11 cellular contexts compared by ENCODE assay signal in the genomic region with DNA sequence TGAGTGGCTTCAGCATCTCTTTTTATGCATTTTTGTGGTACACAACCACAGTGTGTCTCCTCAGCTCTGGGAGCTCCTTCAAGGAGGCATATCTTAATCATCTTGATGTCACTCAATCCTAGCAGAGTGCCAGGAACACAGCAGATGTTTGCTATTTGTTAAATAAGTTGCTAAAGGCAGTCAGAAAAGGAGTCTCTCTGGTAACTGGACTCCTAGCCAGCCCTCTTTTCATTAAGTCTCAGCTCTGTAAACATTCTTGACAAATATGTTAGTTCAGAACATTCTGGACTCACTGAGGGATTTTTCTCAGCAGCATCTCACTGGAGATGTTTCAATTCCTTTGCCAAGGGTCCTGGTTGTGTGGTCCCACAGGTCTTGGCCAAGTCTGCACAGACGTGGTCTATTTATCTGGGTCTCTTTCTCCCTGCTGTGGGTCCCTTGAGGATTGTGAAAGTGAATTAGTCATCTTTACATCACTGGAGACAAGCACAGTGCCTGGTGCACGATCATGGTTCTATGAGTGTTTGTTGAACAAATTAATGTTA. TPM values are rescaled to one million over a fixed set of nuclear protein-coding genes. Genes with fewer than 3 reads are reported as not detected.
DNase-seq lines count a peak whose midpoint lies in the region; ATAC-seq and TF ChIP-seq lines count a peak whose summit lies in the region.
"Had no signal": no experiment of that assay in that cellular context is flagged by ENCODE, and none has a peak within 500 bp of the region (broad histone marks: within the 10 kb centered on the region; RNA-seq: fewer than 3 reads in every experiment).

No MANE protein-coding gene starts in this region.

- H3K4me1 Mint-ChIP-seq in CD14-positive monocyte, result peaks cover 21% of the 10 kb centered on the region

- TF ChIP-seq CTCF in foreskin keratinocyte (conservative IDR thresholded peaks at IDR 0.05) (no peak), CD14-positive monocyte (IDR thresholded peaks at IDR 0.05) (no peak)

- H3K27me3 Mint-ChIP-seq in CD14-positive monocyte (ENCODE audit: low read depth in 3 of 3), result peaks cover 0 to 56% (median 2%) of the 10 kb centered on the region in 3 donors
- H3K27me3 Mint-ChIP-seq: naive thymus-derived CD8-positive, alpha-beta T cell had no signal

- no peaks in the 10 kb centered on the region for H3K27me3 ChIP-seq in foreskin keratinocyte

- peaks cover 6 to 16% of the 10 kb centered on the region in 2 donors for H3K36me3 Mint-ChIP-seq in CD14-positive monocyte

- H3K4me3 Mint-ChIP-seq in CD14-positive monocyte, result no peak overlapping the region
- H3K4me3 Mint-ChIP-seq: naive thymus-derived CD8-positive, alpha-beta T cell had no signal

- H3K27ac ChIP-seq in foreskin keratinocyte, result no peak overlapping the region

- no peaks in the 10 kb centered on the region for H3K4me1 ChIP-seq in foreskin keratinocyte

- H3K9me3 Mint-ChIP-seq in CD14-positive monocyte, result peaks cover 7 to 39% (median 34%) of the 10 kb centered on the region in 7 donors

- DNase-seq in ELR (ENCODE audit: low read depth), result peak; percentile 9
- DNase-seq in NCI-H69 (lab: John Stamatoyannopoulos, UW), result peak; percentile 27
- DNase-seq in fibroblast of peridontal ligament (ENCODE audit: extremely low read depth), result peak; percentile 89
- DNase-seq in sciatic nerve (ENCODE audit: low spot score), result no peak
- no peak for DNase-seq in foreskin keratinocyte
- DNase-seq in CD14-positive monocyte (ENCODE audit: low spot score), result no peak
- DNase-seq: naive thymus-derived CD8-positive, alpha-beta T cell; NCI-H2227 treated with DMSO at 0.1 percent for 48 hours; stimulated activated CD4-positive, alpha-beta T cell treated with anti-CD3 and anti-CD28 coated beads, Interleukin-2, amount 100 ng/mL, for 24 hours had no signal

- H3K27ac Mint-ChIP-seq in CD14-positive monocyte, result peak overlapping the region in 2 of 7 donors; percentile 35 to 50

- intact Hi-C loops in sciatic nerve (cut with DNase I) (no loop called here), CD14-positive monocyte (cut with micrococcal nuclease) (no loop called here)

- ATAC-seq in sciatic nerve, result peak; percentile 85
- ATAC-seq in foreskin keratinocyte, result no peak
- no peak for ATAC-seq in GM19397 (IDR thresholded peaks at IDR 0.05; ENCODE audit: unreplicated experiment)
- ATAC-seq: naive thymus-derived CD8-positive, alpha-beta T cell had no signal

RNA-seq across cellular contexts. Expression of gene FAM9C, which starts 20.3 kb away (rescaled TPM):
- total RNA-seq in sciatic nerve (not detected), foreskin keratinocyte (not detected in 2 replicates)
- polyA plus RNA-seq in foreskin keratinocyte (not detected in 2 replicates), CD14-positive monocyte (not detected)
- total RNA-seq: dermis microvascular lymphatic vessel endothelial cell; naive thymus-derived CD8-positive, alpha-beta T cell had no signal
- polyA plus RNA-seq: naive thymus-derived CD8-positive, alpha-beta T cell had no signal

Comparison
In these comparisons a context has a peak if more than half of its experiments do, and no peak if none do; other contexts are left out.
1. DNase-seq: peak in ELR (single experiment), NCI-H69 (single experiment) and fibroblast of peridontal ligament (single experiment); none in sciatic nerve (single experiment), foreskin keratinocyte (0 of 2) and CD14-positive monocyte (single experiment).